In genomic region chrX:16618422-16618821, GRCh38 we compare ENCODE assay signal across 39 cellular contexts. TPM values are rescaled to one million over a fixed set of nuclear protein-coding genes. Genes with fewer than 3 reads are reported as not detected.
"Had no signal": no experiment of that assay in that cellular context is flagged by ENCODE, and none has a peak within 500 bp of the region (broad histone marks: within the 10 kb centered on the region; RNA-seq: fewer than 3 reads in every experiment).

No MANE protein-coding gene starts in this region.

- H3K27me3 ChIP-seq: adrenal gland, cardiac muscle cell had no signal

- H3K4me1 ChIP-seq: adrenal gland had no signal

- H3K4me1 Mint-ChIP-seq: activated B cell treated with CpG ODN at 0.5 μM for 24 hours; activated CD4-positive, alpha-beta T cell treated with anti-CD3 and anti-CD28 coated beads, Interleukin-2, amount 10 ng/mL, durations not matched to agents 24 days and 14 days; activated naive CD8-positive, alpha-beta T cell treated with anti-CD3 and anti-CD28 coated beads for 36 hours; activated T-helper 17 cell treated with anti-CD3 and anti-CD28 coated beads, Interleukin-2, amount 50 U/mL, for 72 hours; brain; central memory CD8-positive, alpha-beta T cell had no signal

- H3K9me3 ChIP-seq: adrenal gland had no signal

- H3K27ac Mint-ChIP-seq: activated B cell treated with CpG ODN at 0.5 μM for 24 hours; activated CD4-positive, alpha-beta memory T cell treated with anti-CD3 and anti-CD28 coated beads for 36 hours; activated CD4-positive, alpha-beta T cell treated with anti-CD3 and anti-CD28 coated beads, Interleukin-2, amount 10 ng/mL, durations not matched to agents 24 days and 14 days; activated CD8-positive, alpha-beta T cell treated with anti-CD3 and anti-CD28 coated beads for 36 hours; activated naive CD4-positive, alpha-beta T cell treated with anti-CD3 and anti-CD28 coated beads for 36 hours; activated naive CD8-positive, alpha-beta T cell treated with anti-CD3 and anti-CD28 coated beads for 36 hours; activated T-cell treated with anti-CD3 and anti-CD28 coated beads, Interleukin-2, amount 50 U/mL, for 72 hours; activated T-helper 1 cell treated with anti-CD3 and anti-CD28 coated beads, Interleukin-12 subunit alpha, Interleukin-12 subunit beta, Interleukin-2, Interleukin-4 antibody, amounts not matched to agents 30 ng/mL and 10 ng/mL and 1 ng/mL, durations not matched to agents 14 hours and 24 hours and 36 hours; activated T-helper 17 cell treated with anti-CD3 and anti-CD28 coated beads, Interleukin-2, amount 50 U/mL, for 72 hours; brain; T-helper 1 cell treated with Interleukin-12 subunit alpha and Interleukin-12 subunit beta and Interleukin-4 antibody, amounts not matched to agents 30 μg/mL and 1 μg/mL, for 36 hours; T-helper 2 cell treated with Interferon-gamma antibody and Interleukin-4, amounts not matched to agents 5 μg/mL and 100 μg/mL, for 36 hours had no signal

- ATAC-seq: activated CD8-positive, alpha-beta T cell treated with anti-CD3 and anti-CD28 coated beads for 36 hours; activated naive CD4-positive, alpha-beta T cell treated with anti-CD3 and anti-CD28 coated beads, Interleukin-2, amount 50 U/mL, for 72 hours; activated T-cell treated with anti-CD3 and anti-CD28 coated beads, Interleukin-2, amount 50 U/mL, for 4 hours; activated T-cell treated with anti-CD3 and anti-CD28 coated beads, Interleukin-2, amount 50 U/mL, for 72 hours; activated T-helper 17 cell treated with anti-CD3 and anti-CD28 coated beads, Interleukin-2, amount 50 U/mL, for 72 hours had no signal

- H3K4me3 ChIP-seq: adrenal gland, cardiac muscle cell had no signal

- FAIRE-seq: bronchial epithelial cell, TTC549 had no signal

- H3K27ac ChIP-seq: adrenal gland, cardiac muscle cell, VCaP had no signal

- H3K9me3 Mint-ChIP-seq: activated B cell treated with CpG ODN at 0.5 μM for 24 hours; activated CD8-positive, alpha-beta T cell treated with anti-CD3 and anti-CD28 coated beads for 36 hours; activated naive CD4-positive, alpha-beta T cell treated with anti-CD3 and anti-CD28 coated beads for 36 hours; activated T-cell treated with anti-CD3 and anti-CD28 coated beads, Interleukin-2, amount 50 U/mL, for 4 hours; activated T-helper 1 cell treated with anti-CD3 and anti-CD28 coated beads, Interleukin-12 subunit alpha, Interleukin-12 subunit beta, Interleukin-2, Interleukin-4 antibody, amounts not matched to agents 30 ng/mL and 10 ng/mL and 1 ng/mL, durations not matched to agents 14 hours and 24 hours and 36 hours; activated T-helper 17 cell treated with anti-CD3 and anti-CD28 coated beads, Interleukin-2, amount 50 U/mL, for 72 hours; central memory CD8-positive, alpha-beta T cell; T-helper 2 cell treated with Interferon-gamma antibody and Interleukin-4, amounts not matched to agents 5 μg/mL and 100 μg/mL, for 36 hours had no signal

- H3K36me3 ChIP-seq: adrenal gland had no signal

- DNase-seq: activated B cell treated with CpG ODN at 0.5 μM for 24 hours; activated CD4-positive, alpha-beta memory T cell treated with anti-CD3 and anti-CD28 coated beads for 36 hours; activated CD4-positive, alpha-beta T cell treated with anti-CD3 and anti-CD28 coated beads for 4 hours; activated CD4-positive, alpha-beta T cell treated with anti-CD3 and anti-CD28 coated beads, Interleukin-2, amount 10 ng/mL, durations not matched to agents 24 days and 14 days; activated CD4-positive, alpha-beta T cell treated with anti-CD3 and anti-CD28 coated beads, Interleukin-2, amount 50 U/mL, for 1 hour; activated CD4-positive, alpha-beta T cell treated with anti-CD3 and anti-CD28 coated beads, Interleukin-2, amount 50 U/mL, for 4 hours; activated CD4-positive, CD25-positive, alpha-beta regulatory T cell treated with anti-CD3 and anti-CD28 coated beads, Interleukin-2, amount 50 U/mL, for 72 hours; activated CD8-positive, alpha-beta memory T cell treated with anti-CD3 and anti-CD28 coated beads, Interleukin-2, amount 50 U/mL, for 4 hours; activated CD8-positive, alpha-beta T cell treated with anti-CD3 and anti-CD28 coated beads for 36 hours; activated effector memory CD4-positive, alpha-beta T cell treated with anti-CD3 and anti-CD28 coated beads, Interleukin-2, amount 50 U/mL, for 16 hours; activated gamma-delta T cell treated with Interleukin-2 at 50 U/mL for 16 hours; activated naive CD4-positive, alpha-beta T cell; activated naive CD4-positive, alpha-beta T cell treated with anti-CD3 and anti-CD28 coated beads for 36 hours; activated naive CD4-positive, alpha-beta T cell treated with anti-CD3 and anti-CD28 coated beads, Interleukin-2, amount 50 U/mL, for 16 hours; activated naive CD8-positive, alpha-beta T cell treated with anti-CD3 and anti-CD28 coated beads for 36 hours; activated T-cell treated with anti-CD3 and anti-CD28 coated beads for 4 hours; activated T-cell treated with anti-CD3 and anti-CD28 coated beads, Interleukin-2, amount 50 U/mL, for 1 hour; activated T-cell treated with anti-CD3 and anti-CD28 coated beads, Interleukin-2, amount 50 U/mL, for 4 hours; activated T-cell treated with anti-CD3 and anti-CD28 coated beads, Interleukin-2, amount 50 U/mL, for 72 hours; adrenal gland; amniotic stem cell; aorta; caudate nucleus; cerebellar nuclear complex; T-helper 1 cell; T-helper 2 cell; T-helper 9 cell had no signal

- H3K4me3 Mint-ChIP-seq: activated B cell treated with CpG ODN at 0.5 μM for 24 hours; activated CD4-positive, alpha-beta memory T cell treated with anti-CD3 and anti-CD28 coated beads for 36 hours; activated CD4-positive, alpha-beta T cell treated with anti-CD3 and anti-CD28 coated beads, Interleukin-2, amount 10 ng/mL, durations not matched to agents 24 days and 14 days; activated CD8-positive, alpha-beta T cell treated with anti-CD3 and anti-CD28 coated beads for 36 hours; activated naive CD4-positive, alpha-beta T cell treated with anti-CD3 and anti-CD28 coated beads for 36 hours; activated naive CD8-positive, alpha-beta T cell treated with anti-CD3 and anti-CD28 coated beads for 36 hours; activated T-cell treated with anti-CD3 and anti-CD28 coated beads, Interleukin-2, amount 50 U/mL, for 4 hours; activated T-cell treated with anti-CD3 and anti-CD28 coated beads, Interleukin-2, amount 50 U/mL, for 72 hours; activated T-helper 1 cell treated with anti-CD3 and anti-CD28 coated beads, Interleukin-12 subunit alpha, Interleukin-12 subunit beta, Interleukin-2, Interleukin-4 antibody, amounts not matched to agents 30 ng/mL and 10 ng/mL and 1 ng/mL, durations not matched to agents 14 hours and 24 hours and 36 hours; activated T-helper 17 cell treated with anti-CD3 and anti-CD28 coated beads, Interleukin-2, amount 50 U/mL, for 72 hours; brain; central memory CD8-positive, alpha-beta T cell; T-helper 1 cell treated with Interleukin-12 subunit alpha and Interleukin-12 subunit beta and Interleukin-4 antibody, amounts not matched to agents 30 μg/mL and 1 μg/mL, for 36 hours; T-helper 2 cell treated with Interferon-gamma antibody and Interleukin-4, amounts not matched to agents 5 μg/mL and 100 μg/mL, for 36 hours had no signal

- H3K27me3 Mint-ChIP-seq: activated B cell treated with CpG ODN at 0.5 μM for 24 hours; activated CD4-positive, alpha-beta memory T cell treated with anti-CD3 and anti-CD28 coated beads for 36 hours; activated CD4-positive, alpha-beta T cell treated with anti-CD3 and anti-CD28 coated beads, Interleukin-2, amount 10 ng/mL, durations not matched to agents 24 days and 14 days; activated CD8-positive, alpha-beta T cell treated with anti-CD3 and anti-CD28 coated beads for 36 hours; activated naive CD8-positive, alpha-beta T cell treated with anti-CD3 and anti-CD28 coated beads for 36 hours; activated T-helper 17 cell treated with anti-CD3 and anti-CD28 coated beads, Interleukin-2, amount 50 U/mL, for 72 hours; central memory CD8-positive, alpha-beta T cell had no signal

RNA-seq across cellular contexts. Expression of gene S100G, which starts 31.5 kb away (rescaled TPM):
- total RNA-seq: activated B cell treated with CpG ODN at 0.5 μM for 24 hours; activated CD4-positive, alpha-beta memory T cell treated with anti-CD3 and anti-CD28 coated beads for 36 hours; activated CD4-positive, alpha-beta T cell treated with anti-CD3 and anti-CD28 coated beads, Interleukin-2, amount 10 ng/mL, durations not matched to agents 24 days and 14 days; activated CD8-positive, alpha-beta memory T cell treated with anti-CD3 and anti-CD28 coated beads for 36 hours; activated CD8-positive, alpha-beta T cell treated with anti-CD3 and anti-CD28 coated beads for 36 hours; activated naive CD4-positive, alpha-beta T cell treated with anti-CD3 and anti-CD28 coated beads for 36 hours; activated naive CD4-positive, alpha-beta T cell treated with anti-CD3 and anti-CD28 coated beads, Interleukin-2, amount 50 U/mL, for 72 hours; activated naive CD8-positive, alpha-beta T cell treated with anti-CD3 and anti-CD28 coated beads for 36 hours; activated T-cell treated with anti-CD3 and anti-CD28 coated beads, Interleukin-2, amount 50 U/mL, for 4 hours; activated T-cell treated with anti-CD3 and anti-CD28 coated beads, Interleukin-2, amount 50 U/mL, for 72 hours; activated T-helper 1 cell treated with anti-CD3 and anti-CD28 coated beads, Interleukin-12 subunit alpha, Interleukin-12 subunit beta, Interleukin-2, Interleukin-4 antibody, amounts not matched to agents 30 ng/mL and 10 ng/mL and 1 ng/mL, durations not matched to agents 14 hours and 24 hours and 36 hours; activated T-helper 17 cell treated with anti-CD3 and anti-CD28 coated beads, Interleukin-2, amount 50 U/mL, for 72 hours; adrenal gland; aorta; bronchial epithelial cell; cardiac muscle cell had no signal
- polyA plus RNA-seq: cardiac muscle cell had no signal
